11 cellular contexts compared by ENCODE assay signal in genomic region chr11:83858694-83859093, GRCh38.
"Had no signal": no experiment of that assay in that cellular context is flagged by ENCODE, and none has a peak within 500 bp of the region (broad histone marks: within the 10 kb centered on the region; RNA-seq: fewer than 3 reads in every experiment).

No MANE protein-coding gene starts in this region.

- H3K9me3 ChIP-seq: HAP-1 had no signal

- H3K4me3 Mint-ChIP-seq: GM23338, H9, HFFc6 had no signal

- H3K4me3 ChIP-seq: GM23248, GM23338, HAP-1 had no signal

- H3K9ac ChIP-seq: GM23248 had no signal

- H2AFZ ChIP-seq: GM23248, GM23338 had no signal

- H3K36me3 ChIP-seq: HAP-1 had no signal

- H3K4me1 Mint-ChIP-seq: GM23338, H9 had no signal

- H3K27ac Mint-ChIP-seq: GM23338, H9, HFFc6 had no signal

- ATAC-seq: GM23338, HCT116 had no signal

- H3K4me1 ChIP-seq: HAP-1 had no signal

- DNase-seq: GM23248, GOT3, H7, H9, HCEC 1CT, HFFc6 had no signal

- H3K27ac ChIP-seq: GM23248 had no signal

- H3K4me2 ChIP-seq: GM23338 had no signal

- FAIRE-seq: H1, H54 had no signal
